In genomic region chr11:102395720-102396358, GRCh38 we compare ENCODE assay signal across 26 cellular contexts. TPM values are rescaled to one million over a fixed set of nuclear protein-coding genes. Genes with fewer than 3 reads are reported as not detected.
DNase-seq lines count a peak whose midpoint lies in the region; ATAC-seq and TF ChIP-seq lines count a peak whose summit lies in the region.
"Had no signal": no experiment of that assay in that cellular context is flagged by ENCODE, and none has a peak within 500 bp of the region (broad histone marks: within the 10 kb centered on the region; RNA-seq: fewer than 3 reads in every experiment).

No MANE protein-coding gene starts in this region.

- peaks cover 4 to 43% (median 17%) of the 10 kb centered on the region in 3 experiments for H3K36me3 ChIP-seq in naive thymus-derived CD4-positive, alpha-beta T cell (ENCODE audit: control insufficient read depth in 2 of 3, insufficient read depth in 3 of 3, low read length in 3 of 3)
- H3K36me3 ChIP-seq: ovary had no signal

- POLR2A ChIA-PET in CD4-positive, alpha-beta T cell (lab: Charles Lee) = interaction anchor here (1.1 to 4.3 kb wide), 2 partner anchors 32 to 57 kb away, joined by 3 to 25 read pairs; partner anchors contain the start of gene TMEM123
- POLR2A ChIA-PET in WTC11 (lab: Charles Lee) = no interaction called here
- POLR2A ChIA-PET in naive thymus-derived CD4-positive, alpha-beta T cell (lab: Charles Lee) = interaction anchor here (0.5 to 1.3 kb wide), 3 partner anchors 14 to 106 kb away, joined by 3 to 8 read pairs (median 4); no protein-coding TSS in a partner anchor

- TF ChIP-seq CTCF in CD4-positive, alpha-beta T cell (IDR thresholded peaks at IDR 0.05) = no peak
- TF ChIP-seq CTCF in GM13977 (IDR thresholded peaks at IDR 0.05; ENCODE audit: extremely low read depth, insufficient read depth, missing control alignments) = peak; percentile 5
- TF ChIP-seq CTCF in WTC11 (IDR thresholded peaks at IDR 0.05) = no peak

- ATAC-seq in CD4-positive, alpha-beta T cell (ENCODE audit: poor library complexity) = no peak
- ATAC-seq in WTC11 (no peak), GM18858 (IDR thresholded peaks at IDR 0.05; ENCODE audit: unreplicated experiment) (no peak)
- ATAC-seq in naive thymus-derived CD4-positive, alpha-beta T cell = no peak
- ATAC-seq: HCT116 had no signal

- peaks cover 0 to 24% of the 10 kb centered on the region in 2 donors for H3K4me1 ChIP-seq in naive thymus-derived CD4-positive, alpha-beta T cell (ENCODE audit: control insufficient read depth in 2 of 2, insufficient read depth in 2 of 2, low read length in 2 of 2)
- H3K4me1 ChIP-seq: BLaER1 had no signal

- no peak overlapping the region for H3K27ac ChIP-seq in CD4-positive, alpha-beta T cell (ENCODE audit: low read depth, low read length)
- H3K27ac ChIP-seq in naive thymus-derived CD4-positive, alpha-beta T cell (ENCODE audit: low read depth, low read length) = no peak overlapping the region
- H3K27ac ChIP-seq: BLaER1, ovary, WERI-Rb-1 had no signal

- CTCF ChIA-PET in CD4-positive, alpha-beta T cell (lab: Charles Lee) = interaction anchor here (0.6 to 4.2 kb wide), 6 partner anchors 10 to 56 kb away, joined by 3 to 14 read pairs (median 3); no protein-coding TSS in a partner anchor
- CTCF ChIA-PET in WTC11 (lab: Charles Lee) = interaction anchor here (0.6 to 1.0 kb wide), 3 partner anchors 217 to 385 kb away, joined by 3 read pairs; partner anchors contain the start of gene MMP10
- CTCF ChIA-PET in naive thymus-derived CD4-positive, alpha-beta T cell (lab: Charles Lee) = interaction anchor here (0.7 to 1.1 kb wide), 4 partner anchors 12 to 218 kb away, joined by 3 read pairs; no protein-coding TSS in a partner anchor

- no peak overlapping the region for H3K4me3 Mint-ChIP-seq in CD4-positive, alpha-beta T cell
- H3K4me3 Mint-ChIP-seq in WTC11 = no peak overlapping the region
- peak overlapping the region in 2 of 10 donors; percentile 23 to 27 for H3K4me3 Mint-ChIP-seq in naive thymus-derived CD4-positive, alpha-beta T cell
- H3K4me3 Mint-ChIP-seq: neural crest cell had no signal

- peak overlapping the region; percentile 81 for H3K27ac Mint-ChIP-seq in CD4-positive, alpha-beta T cell
- H3K27ac Mint-ChIP-seq in WTC11 = no peak overlapping the region
- peak overlapping the region in 7 of 9 donors; percentile 39 to 86 (median 78) for H3K27ac Mint-ChIP-seq in naive thymus-derived CD4-positive, alpha-beta T cell

- peaks cover 82% of the 10 kb centered on the region for H3K36me3 Mint-ChIP-seq in CD4-positive, alpha-beta T cell (ENCODE audit: low read depth)
- H3K36me3 Mint-ChIP-seq in WTC11 = peaks cover 27% of the 10 kb centered on the region
- peaks cover 7 to 43% (median 33%) of the 10 kb centered on the region in 5 donors for H3K36me3 Mint-ChIP-seq in naive thymus-derived CD4-positive, alpha-beta T cell

- intact Hi-C loops in CD4-positive, alpha-beta T cell (cut with DNase I, micrococcal nuclease) = no loop called here
- intact Hi-C loops in naive thymus-derived CD4-positive, alpha-beta T cell (cut with micrococcal nuclease) = no loop called here

- H3K4me1 Mint-ChIP-seq in CD4-positive, alpha-beta T cell (ENCODE audit: low read depth) = peaks cover 56% of the 10 kb centered on the region
- H3K4me1 Mint-ChIP-seq in WTC11 = no peaks in the 10 kb centered on the region
- H3K4me1 Mint-ChIP-seq in naive thymus-derived CD4-positive, alpha-beta T cell = peaks cover 14 to 59% (median 51%) of the 10 kb centered on the region in 7 donors
- H3K4me1 Mint-ChIP-seq: neural crest cell had no signal

- no peaks in the 10 kb centered on the region for H3K9me3 ChIP-seq in CD4-positive, alpha-beta T cell (ENCODE audit: control insufficient read depth, low read length)
- no peaks in the 10 kb centered on the region for H3K9me3 ChIP-seq in naive thymus-derived CD4-positive, alpha-beta T cell (ENCODE audit: control insufficient read depth in 2 of 3, low read length in 3 of 3)
- H3K9me3 ChIP-seq: BLaER1, ovary, spleen had no signal

- no peaks in the 10 kb centered on the region for H3K27me3 ChIP-seq in CD4-positive, alpha-beta T cell (ENCODE audit: control insufficient read depth, insufficient read depth, low read length)
- H3K27me3 ChIP-seq in naive thymus-derived CD4-positive, alpha-beta T cell (ENCODE audit: control insufficient read depth in 2 of 2, insufficient read depth in 2 of 2, low read length in 2 of 2) = no peaks in the 10 kb centered on the region
- H3K27me3 ChIP-seq: BLaER1, ovary, spleen had no signal

- no peak for DNase-seq in CD4-positive, alpha-beta T cell
- DNase-seq in GM13977 (ENCODE audit: low spot score) (no peak), WTC11 (ENCODE audit: low spot score) (no peak), NOMO-1 treated with DMSO at 0.1 percent for 48 hours (lab: John Stamatoyannopoulos, UW; ENCODE audit: unreplicated experiment) (no peak)
- DNase-seq in naive thymus-derived CD4-positive, alpha-beta T cell = no peak
- no peak for DNase-seq in activated CD8-positive, alpha-beta memory T cell treated with anti-CD3 and anti-CD28 coated beads, Interleukin-2, amount 50 U/mL, for 48 hours
- DNase-seq: activated CD4-positive, alpha-beta T cell treated with anti-CD3 and anti-CD28 coated beads, Interleukin-2, amount 50 U/mL, for 1 hour; activated naive CD4-positive, alpha-beta T cell treated with anti-CD3 and anti-CD28 coated beads, Interleukin-2, amount 50 U/mL, for 16 hours; aorta; effector CD4-positive, alpha-beta T cell; hippocampal formation; NCI-H2107; NCI-H345; NCI-H69; ovary; SIG-M5; spleen; stimulated activated CD4-positive, alpha-beta T cell treated with anti-CD3 and anti-CD28 coated beads, Interleukin-2, amount 100 ng/mL, for 24 hours; trophoblast cell; WERI-Rb-1 had no signal

- in situ Hi-C loops in GM13977 (cut with MboI; ENCODE audit: low pct_unique_long_range_greater_than_20kb, low sequenced_read_pairs, unreplicated experiment) = no loop called here

- H3K27me3 Mint-ChIP-seq in CD4-positive, alpha-beta T cell = no peaks in the 10 kb centered on the region
- no peaks in the 10 kb centered on the region for H3K27me3 Mint-ChIP-seq in WTC11 (ENCODE audit: low read depth)
- no peaks in the 10 kb centered on the region for H3K27me3 Mint-ChIP-seq in naive thymus-derived CD4-positive, alpha-beta T cell

- no peaks in the 10 kb centered on the region for H3K9me3 Mint-ChIP-seq in CD4-positive, alpha-beta T cell
- H3K9me3 Mint-ChIP-seq in WTC11 = no peaks in the 10 kb centered on the region
- H3K9me3 Mint-ChIP-seq in naive thymus-derived CD4-positive, alpha-beta T cell = peaks cover 0 to 2% (median 0%) of the 10 kb centered on the region in 11 donors
- H3K9me3 Mint-ChIP-seq: activated T-helper 1 cell treated with anti-CD3 and anti-CD28 coated beads, Interleukin-12 subunit alpha, Interleukin-12 subunit beta, Interleukin-2, Interleukin-4 antibody, amounts not matched to agents 30 ng/mL and 10 ng/mL and 1 ng/mL, durations not matched to agents 14 hours and 24 hours and 36 hours; neural crest cell had no signal

- no peak overlapping the region for H3K4me3 ChIP-seq in naive thymus-derived CD4-positive, alpha-beta T cell (ENCODE audit: low read length)
- H3K4me3 ChIP-seq: BLaER1, lung, ovary, spleen had no signal

TF ChIP-seq in WTC11, 78 proteins besides CTCF, POLR2A, EP300 and RAD21:
- TF ChIP-seq ZNF232 (CRISPR knock-in tag; IDR thresholded peaks at IDR 0.05) (no peak), ZNF121 (CRISPR knock-in tag; IDR thresholded peaks at IDR 0.05) (peak; percentile 59; the same call in 1 of the 2 replicates), TCF7 (CRISPR knock-in tag; IDR thresholded peaks at IDR 0.05; ENCODE audit: low read depth) (no peak)

RNA-seq across cellular contexts. Expression of gene BIRC2, which starts 48.8 kb away (rescaled TPM):
- total RNA-seq in CD4-positive, alpha-beta T cell = 100 to 1,000 TPM; 107 to 109 TPM
- total RNA-seq in WTC11 (2021) = 22.3 to 24.3 TPM (median 23.3 TPM) in 3 replicates
- total RNA-seq in naive thymus-derived CD4-positive, alpha-beta T cell = 100 to 1,000 TPM in 1 of 5 experiments, 10 to 100 TPM in 4; 37.5 to 103 (median 72.0) TPM
- polyA plus RNA-seq in naive thymus-derived CD4-positive, alpha-beta T cell = 10 to 100 TPM; 35.2 to 42.8 TPM

RNA-seq across cellular contexts. Expression of gene TMEM123, which starts 56.7 kb away (rescaled TPM):
- total RNA-seq in CD4-positive, alpha-beta T cell = 100 to 1,000 TPM; 288 to 307 TPM
- total RNA-seq in WTC11 (2021) = 102 to 116 TPM (median 114 TPM) in 3 replicates
- total RNA-seq in naive thymus-derived CD4-positive, alpha-beta T cell = 100 to 1,000 TPM; 270 to 495 (median 437) TPM
- 100 to 1,000 TPM; 811 to 922 TPM for polyA plus RNA-seq in naive thymus-derived CD4-positive, alpha-beta T cell
